8 cellular contexts compared by ENCODE assay signal in the genomic region with DNA sequence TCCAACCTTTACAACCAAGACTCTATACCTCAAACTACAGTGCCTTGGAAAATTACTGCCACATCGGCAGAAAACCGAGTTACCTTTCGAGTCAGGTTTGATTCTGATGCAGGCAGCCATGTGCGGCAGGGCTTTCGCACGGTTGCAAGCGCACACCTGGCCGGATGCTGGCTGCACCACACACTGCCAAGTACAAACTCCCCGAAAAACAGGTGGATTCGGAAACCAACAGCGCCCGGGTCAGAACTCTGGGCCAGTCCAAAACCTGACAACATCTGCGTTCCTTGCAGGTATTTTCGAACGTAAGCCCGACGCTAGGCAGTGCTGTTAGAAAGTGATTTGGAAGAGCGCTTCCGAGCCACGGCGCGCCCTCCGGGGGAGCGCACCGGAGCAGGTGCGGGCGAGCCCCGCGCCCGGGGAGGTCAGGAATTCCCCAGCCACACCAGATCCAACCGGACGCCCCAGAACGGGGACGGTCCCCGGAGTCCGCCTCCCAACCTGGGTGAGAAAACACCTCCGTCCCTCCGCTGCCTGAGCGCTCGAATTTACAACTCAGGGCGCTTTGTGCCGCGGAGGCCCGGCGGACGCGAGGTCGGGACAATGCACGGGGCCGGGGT. TPM values are rescaled to one million over a fixed set of nuclear protein-coding genes. Genes with fewer than 3 reads are reported as not detected.
A peak's percentile ranks its signal among the peaks of the same experiment; 100 is the strongest.
DNase-seq lines count a peak whose midpoint lies in the region; TF ChIP-seq lines count a peak whose summit lies in the region.

No MANE protein-coding gene starts in this region.

- no peaks in the 10 kb centered on the region for H3K9me3 ChIP-seq in BLaER1 treated with 17β-estradiol and CSF1 and Interleukin-3, amounts not matched to agents 10 nM and 100 nM (replicated peaks in 1 of 11)

- no peaks in the 10 kb centered on the region; a peak in 1 of 22 replicates for H3K36me3 ChIP-seq in BLaER1 treated with 17β-estradiol and CSF1 and Interleukin-3, amounts not matched to agents 10 nM and 100 nM

- H4K20me1 ChIP-seq in BLaER1 treated with 17β-estradiol and CSF1 and Interleukin-3, amounts not matched to agents 10 nM and 100 nM, result peaks cover 55 to 57% (median 56%) of the 10 kb centered on the region in 11 experiments

- peaks cover 7% of the 10 kb centered on the region for H3K27me3 Mint-ChIP-seq in activated T-helper 2 cell treated with anti-CD3 and anti-CD28 coated beads, Interferon-gamma antibody, Interleukin-2, Interleukin-4, amounts not matched to agents 10 μg/mL and 5 μg/mL and 100 μg/mL, durations not matched to agents 14 hours and 24 hours and 36 hours (ENCODE audit: low read depth)

- H3K4me1 ChIP-seq in BLaER1 treated with 17β-estradiol and CSF1 and Interleukin-3, amounts not matched to agents 10 nM and 100 nM, result peaks cover 46 to 79% (median 70%) of the 10 kb centered on the region in 10 experiments

- H3K4me3 Mint-ChIP-seq in activated T-helper 2 cell treated with anti-CD3 and anti-CD28 coated beads, Interferon-gamma antibody, Interleukin-2, Interleukin-4, amounts not matched to agents 10 μg/mL and 5 μg/mL and 100 μg/mL, durations not matched to agents 14 hours and 24 hours and 36 hours (ENCODE audit: low read depth), result peak overlapping the region; percentile 91

- TF ChIP-seq CTCF in GM20000 (IDR thresholded peaks at IDR 0.05; ENCODE audit: extremely low read depth, missing control alignments), result no peak

- H3K4me1 Mint-ChIP-seq in activated T-helper 2 cell treated with anti-CD3 and anti-CD28 coated beads, Interferon-gamma antibody, Interleukin-2, Interleukin-4, amounts not matched to agents 10 μg/mL and 5 μg/mL and 100 μg/mL, durations not matched to agents 14 hours and 24 hours and 36 hours (ENCODE audit: low read depth), result peaks cover 51% of the 10 kb centered on the region

- peak overlapping the region; percentile 78 for H3K27ac Mint-ChIP-seq in activated T-helper 2 cell treated with anti-CD3 and anti-CD28 coated beads, Interferon-gamma antibody, Interleukin-2, Interleukin-4, amounts not matched to agents 10 μg/mL and 5 μg/mL and 100 μg/mL, durations not matched to agents 14 hours and 24 hours and 36 hours

- peak overlapping the region; percentile 91 to 99 (median 96) for H3K27ac ChIP-seq in BLaER1 treated with 17β-estradiol and CSF1 and Interleukin-3, amounts not matched to agents 10 nM and 100 nM

- H3K9me3 Mint-ChIP-seq in activated T-helper 2 cell treated with anti-CD3 and anti-CD28 coated beads, Interferon-gamma antibody, Interleukin-2, Interleukin-4, amounts not matched to agents 10 μg/mL and 5 μg/mL and 100 μg/mL, durations not matched to agents 14 hours and 24 hours and 36 hours, result no peaks in the 10 kb centered on the region

- H3K4me3 ChIP-seq in BLaER1 treated with 17β-estradiol and CSF1 and Interleukin-3, amounts not matched to agents 10 nM and 100 nM, result peak overlapping the region; percentile 88 to 99 (median 95)
- peak overlapping the region; percentile 85 for H3K4me3 ChIP-seq in skeletal muscle cell (ENCODE audit: low read depth, low read length)

- DNase-seq in GM20000 (ENCODE audit: low spot score) (peak; percentile 77), NCI-H345 treated with DMSO at 0.1 percent for 48 hours (lab: John Stamatoyannopoulos, UW; ENCODE audit: unreplicated experiment) (peak; percentile 40), germinal center (ENCODE audit: low spot score) (peak; percentile 82), skeletal muscle cell (ENCODE audit: low read depth) (no peak), pons (ENCODE audit: low spot score) (no peak), epidermal melanocyte (ENCODE audit: insufficient read length, low spot score) (no peak)
- peak; percentile 37 for DNase-seq in activated T-helper 2 cell treated with anti-CD3 and anti-CD28 coated beads, Interferon-gamma antibody, Interleukin-2, Interleukin-4, amounts not matched to agents 10 μg/mL and 5 μg/mL and 100 μg/mL, durations not matched to agents 14 hours and 24 hours and 36 hours (ENCODE audit: low spot score)

- intact Hi-C loops in activated T-helper 2 cell treated with anti-CD3 and anti-CD28 coated beads, Interferon-gamma antibody, Interleukin-2, Interleukin-4, amounts not matched to agents 10 μg/mL and 5 μg/mL and 100 μg/mL, durations not matched to agents 14 hours and 24 hours and 36 hours (cut with micrococcal nuclease), result loop anchor here (5.0 kb wide), 2 partner anchors 40 to 85 kb away; no protein-coding TSS in a partner anchor

- H3K4me2 ChIP-seq in BLaER1 treated with 17β-estradiol and CSF1 and Interleukin-3, amounts not matched to agents 10 nM and 100 nM, result peak overlapping the region; percentile 91 to 100 (median 95)

- peaks cover 13% of the 10 kb centered on the region for H3K36me3 Mint-ChIP-seq in activated T-helper 2 cell treated with anti-CD3 and anti-CD28 coated beads, Interferon-gamma antibody, Interleukin-2, Interleukin-4, amounts not matched to agents 10 μg/mL and 5 μg/mL and 100 μg/mL, durations not matched to agents 14 hours and 24 hours and 36 hours (ENCODE audit: low read depth)

- H3K27me3 ChIP-seq in BLaER1 treated with 17β-estradiol and CSF1 and Interleukin-3, amounts not matched to agents 10 nM and 100 nM, result no peaks in the 10 kb centered on the region

- peak overlapping the region; percentile 95 to 98 (median 97) for H3K9ac ChIP-seq in BLaER1 treated with 17β-estradiol and CSF1 and Interleukin-3, amounts not matched to agents 10 nM and 100 nM

RNA-seq across cellular contexts. Expression of a gene that starts 1.2 kb away (rescaled TPM):
- total RNA-seq in activated T-helper 2 cell treated with anti-CD3 and anti-CD28 coated beads, Interferon-gamma antibody, Interleukin-2, Interleukin-4, amounts not matched to agents 10 μg/mL and 5 μg/mL and 100 μg/mL, durations not matched to agents 14 hours and 24 hours and 36 hours, result 164 and 176 TPM in 2 replicates

Comparison
In these comparisons a context has a peak if more than half of its experiments do, and no peak if none do; other contexts are left out.
1. DNase-seq: peak in GM20000 (single experiment), NCI-H345 treated with DMSO at 0.1 percent for 48 hours (single experiment), activated T-helper 2 cell treated with anti-CD3 and anti-CD28 coated beads, Interferon-gamma antibody, Interleukin-2, Interleukin-4, amounts not matched to agents 10 μg/mL and 5 μg/mL and 100 μg/mL, durations not matched to agents 14 hours and 24 hours and 36 hours (single experiment) and germinal center (single experiment); none in skeletal muscle cell (single experiment), pons (single experiment) and epidermal melanocyte (single experiment).